Comparison of ENCODE assay signal across 8 cellular contexts in the genomic region with DNA sequence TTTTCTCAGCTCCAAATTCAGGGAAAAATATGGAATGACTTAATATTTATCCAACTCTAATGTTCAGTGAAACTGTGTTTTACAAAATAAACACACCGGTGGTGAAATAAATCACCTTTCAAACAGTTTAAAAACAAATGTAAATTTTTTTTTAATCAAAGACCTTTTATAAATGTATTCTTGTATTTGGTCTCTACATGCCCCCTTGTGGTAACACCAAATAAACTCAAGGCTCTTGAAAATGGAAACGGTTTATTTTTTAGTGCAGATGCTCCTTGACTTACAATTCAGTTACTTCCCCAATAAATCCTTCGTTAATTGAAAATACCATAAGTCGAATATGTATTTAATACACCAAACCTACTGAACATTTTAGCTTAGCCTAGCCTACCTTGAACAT. TPM values are rescaled to one million over a fixed set of nuclear protein-coding genes. Genes with fewer than 3 reads are reported as not detected.
DNase-seq lines count a peak whose midpoint lies in the region; ATAC-seq, FAIRE-seq and TF ChIP-seq lines count a peak whose summit lies in the region.

No MANE protein-coding gene starts in this region.

- FAIRE-seq in astrocyte (lab: Jason Lieb, UNC): peak; percentile 84

- H3K4me1 ChIP-seq in astrocyte (ENCODE audit: insufficient read depth, low read length) (no peaks in the 10 kb centered on the region), right lobe of liver (no peaks in the 10 kb centered on the region), Caco-2 (no peaks in the 10 kb centered on the region)

- intact Hi-C loops in right lobe of liver (cut with DNase I): no loop called here
- intact Hi-C loops in Caco-2 (cut with micrococcal nuclease; ENCODE audit: unreplicated experiment): no loop called here

- TF ChIP-seq CTCF in astrocyte (IDR thresholded peaks at IDR 0.05; ENCODE audit: insufficient read depth, low read depth, low read length) (no peak), right lobe of liver (IDR thresholded peaks at IDR 0.05) (peak; percentile 21 to 45 (median 45)), Caco-2 (IDR thresholded peaks at IDR 0.05; ENCODE audit: insufficient read depth in 1 of 2, low read depth in 1 of 2, low read length in 1 of 2, severe bottlenecking in 1 of 2, unreplicated experiment in 1 of 2) (no peak)

- POLR2A ChIA-PET in Caco-2 (lab: Charles Lee): no interaction called here

- H3K4me3 Mint-ChIP-seq in astrocyte (ENCODE audit: unreplicated experiment) (no peak overlapping the region), Caco-2 (ENCODE audit: unreplicated experiment) (no peak overlapping the region)

- ATAC-seq in right lobe of liver: no peak
- ATAC-seq in HG03565 (IDR thresholded peaks at IDR 0.05; ENCODE audit: unreplicated experiment): no peak
- ATAC-seq in HG02759 (IDR thresholded peaks at IDR 0.05; ENCODE audit: unreplicated experiment): no peak

- H3K36me3 Mint-ChIP-seq in astrocyte (ENCODE audit: low read depth, unreplicated experiment) (no peaks in the 10 kb centered on the region), Caco-2 (ENCODE audit: insufficient read depth, unreplicated experiment) (no peaks in the 10 kb centered on the region)

- H3K9me3 ChIP-seq in astrocyte (ENCODE audit: insufficient read depth, low read depth, low read length) (no peaks in the 10 kb centered on the region), right lobe of liver (no peaks in the 10 kb centered on the region), Caco-2 (no peaks in the 10 kb centered on the region)

- H3K9ac ChIP-seq in astrocyte (ENCODE audit: low read length): no peak overlapping the region

- H3K36me3 ChIP-seq in astrocyte (ENCODE audit: insufficient read depth, low read length) (no peaks in the 10 kb centered on the region), right lobe of liver (no peaks in the 10 kb centered on the region), Caco-2 (ENCODE audit: control insufficient read depth, insufficient read depth, low read length) (no peaks in the 10 kb centered on the region)

- H3K27me3 Mint-ChIP-seq in astrocyte (ENCODE audit: low read depth, unreplicated experiment) (no peaks in the 10 kb centered on the region), Caco-2 (ENCODE audit: insufficient read depth, unreplicated experiment) (peaks cover 2% of the 10 kb centered on the region)

- H3K4me2 ChIP-seq in astrocyte (ENCODE audit: low read length): no peak overlapping the region

- H3K27ac Mint-ChIP-seq in astrocyte (ENCODE audit: unreplicated experiment) (no peak overlapping the region), Caco-2 (ENCODE audit: unreplicated experiment) (no peak overlapping the region)

- no TSS peak for BruUV-seq in Caco-2 (replicated peaks; lab: Mats Ljungman, UMichigan)

- H3K27me3 ChIP-seq in astrocyte (ENCODE audit: insufficient read depth, low read length): no peaks in the 10 kb centered on the region
- peaks cover 4 to 5% of the 10 kb centered on the region in 2 donors for H3K27me3 ChIP-seq in right lobe of liver
- no peaks in the 10 kb centered on the region for H3K27me3 ChIP-seq in Caco-2 (replicated peaks; ENCODE audit: control insufficient read depth, insufficient read depth, low read length)

- CTCF ChIA-PET in Caco-2 (lab: Charles Lee): no interaction called here

- H4K20me1 ChIP-seq in astrocyte (ENCODE audit: insufficient read depth, low read length): no peaks in the 10 kb centered on the region

- no peaks in the 10 kb centered on the region for H3K79me2 ChIP-seq in astrocyte (ENCODE audit: insufficient read depth, low read length)

- TF ChIP-seq POLR2A in right lobe of liver (IDR thresholded peaks at IDR 0.05): no peak

- H3K27ac ChIP-seq in astrocyte (ENCODE audit: low read depth, low read length) (no peak overlapping the region), right lobe of liver (no peak overlapping the region)

- no peak overlapping the region for H2AFZ ChIP-seq in astrocyte (ENCODE audit: low read depth, low read length)

- H3K4me1 Mint-ChIP-seq in astrocyte (ENCODE audit: low read depth, unreplicated experiment): no peaks in the 10 kb centered on the region
- H3K4me1 Mint-ChIP-seq in Caco-2 (ENCODE audit: low read depth, unreplicated experiment): no peaks in the 10 kb centered on the region

- peak overlapping the region; percentile 47 for H3K4me3 ChIP-seq in Jurkat, Clone E6-1 (ENCODE audit: low read length)
- no peak overlapping the region for H3K4me3 ChIP-seq in astrocyte (ENCODE audit: insufficient read depth, low read depth, low read length)
- no peak overlapping the region for H3K4me3 ChIP-seq in right lobe of liver
- H3K4me3 ChIP-seq in Caco-2 (ENCODE audit: low read depth, low read length): no peak overlapping the region

- WGBS in right lobe of liver (ENCODE audit: insufficient coverage, low coverage, low lambda C conversion rate, missing lambda C conversion rate): 8% methylated on average over 4 of the region's 4 CpGs

- no peaks in the 10 kb centered on the region for H3K9me3 Mint-ChIP-seq in astrocyte (ENCODE audit: unreplicated experiment)
- H3K9me3 Mint-ChIP-seq in Caco-2 (ENCODE audit: unreplicated experiment): no peaks in the 10 kb centered on the region

- DNase-seq in CD1c-positive myeloid dendritic cell (ENCODE audit: extremely low spot score) (peak; percentile 13), astrocyte (ENCODE audit: low read depth) (no peak), right lobe of liver (no peak), AG08396 (ENCODE audit: low spot score) (no peak), Caco-2 (no peak)
- DNase-seq in Jurkat, Clone E6-1 (ENCODE audit: low read depth, low spot score): peak; percentile 60

RNA-seq across cellular contexts. Expression of a gene that starts 45.9 kb away (rescaled TPM):
- polyA plus RNA-seq in Jurkat, Clone E6-1 (2012; ENCODE audit: insufficient read depth, insufficient read length): 600 TPM
- 40.7 and 54.1 TPM in 2 replicates for total RNA-seq in astrocyte
- 1 to 10 TPM in 4 of 6 experiments, under 1 TPM in 2; 0.18 to 4.9 (median 1.6) TPM for total RNA-seq in right lobe of liver
- not detected in 2 replicates for total RNA-seq in Caco-2 (2022)

Comparison
In these comparisons a context has a peak if more than half of its experiments do, and no peak if none do; other contexts are left out.
1. DNase-seq: peak in CD1c-positive myeloid dendritic cell (single experiment) and Jurkat, Clone E6-1 (single experiment); none in astrocyte (single experiment), right lobe of liver (0 of 3), AG08396 (single experiment) and Caco-2 (0 of 2).
2. CTCF ChIP-seq: peak in right lobe of liver (4 of 4); none in astrocyte (single experiment) and Caco-2 (0 of 2).